13 cellular contexts compared by ENCODE assay signal in the genomic region with DNA sequence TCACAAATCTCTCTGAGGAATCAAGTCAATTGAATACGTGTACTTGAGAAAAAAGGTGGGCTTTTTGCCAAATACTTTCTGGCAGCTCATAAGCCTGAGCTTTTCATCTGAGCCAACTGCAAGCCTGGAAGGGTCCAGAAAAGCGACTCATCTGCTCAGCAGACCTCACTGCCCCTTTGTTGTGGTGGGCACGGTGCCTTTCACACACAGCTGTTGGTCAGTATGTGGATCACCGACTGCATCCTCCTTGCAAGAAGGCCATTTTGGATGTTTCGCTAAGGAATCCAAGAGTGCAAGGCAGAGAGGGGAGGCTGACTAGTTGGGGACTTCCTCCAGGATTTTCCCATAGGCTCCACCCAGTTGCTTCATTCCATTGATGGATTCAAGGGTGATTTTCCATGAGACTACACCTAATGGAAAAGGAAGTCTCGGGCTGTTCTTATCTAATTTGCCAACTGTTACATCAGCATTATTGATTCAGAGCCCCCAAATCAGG.
A peak's percentile ranks its signal among the peaks of the same experiment; 100 is the strongest.
DNase-seq lines count a peak whose midpoint lies in the region; ATAC-seq and TF ChIP-seq lines count a peak whose summit lies in the region.
"Had no signal": no experiment of that assay in that cellular context is flagged by ENCODE, and none has a peak within 500 bp of the region (broad histone marks: within the 10 kb centered on the region; RNA-seq: fewer than 3 reads in every experiment).

No MANE protein-coding gene starts in this region.

- H3K27me3 ChIP-seq in A673 (replicated peaks; ENCODE audit: insufficient read depth, low read depth, low read length, poor library complexity) (no peaks in the 10 kb centered on the region), hepatocyte (no peaks in the 10 kb centered on the region)
- H3K27me3 ChIP-seq: ascending aorta, tibial artery had no signal

- TF ChIP-seq CTCF in A673 (conservative IDR thresholded peaks at IDR 0.05; ENCODE audit: low read depth, low read length), result no peak
- TF ChIP-seq CTCF in astrocyte of the cerebellum (IDR thresholded peaks at IDR 0.05; ENCODE audit: low read depth, low read length, missing control alignments), result no peak
- no peak for TF ChIP-seq CTCF in hepatocyte (IDR thresholded peaks at IDR 0.05; ENCODE audit: poor library complexity)

- H3K9me3 ChIP-seq in A673 (ENCODE audit: low read depth, low read length, poor library complexity, severe bottlenecking) (no peaks in the 10 kb centered on the region), hepatocyte (ENCODE audit: low read depth) (no peaks in the 10 kb centered on the region)
- H3K9me3 ChIP-seq: ascending aorta, tibial artery had no signal

- intact Hi-C loops in A673 (cut with micrococcal nuclease; ENCODE audit: unreplicated experiment), result no loop called here

- in situ Hi-C loops in astrocyte of the cerebellum (cut with HindIII; ENCODE audit: low sequenced_read_pairs), result no loop called here

- H3K36me3 Mint-ChIP-seq in activated CD8-positive, alpha-beta T cell treated with anti-CD3 and anti-CD28 coated beads, Interleukin-2, amount 10 ng/mL, durations not matched to agents 7 days and 5 days (ENCODE audit: low read depth), result no peaks in the 10 kb centered on the region
- H3K36me3 Mint-ChIP-seq: CD14-positive monocyte had no signal

- WGBS in hepatocyte (ENCODE audit: low lambda C conversion rate, missing lambda C conversion rate), result 66% methylated on average over 6 of the region's 6 CpGs

- H4K20me1 ChIP-seq in hepatocyte (ENCODE audit: insufficient read depth, poor library complexity, severe bottlenecking), result no peaks in the 10 kb centered on the region

- H3K4me3 ChIP-seq in A673 (ENCODE audit: low read depth, low read length, poor library complexity, severe bottlenecking), result no peak overlapping the region
- no peak overlapping the region for H3K4me3 ChIP-seq in astrocyte of the cerebellum (ENCODE audit: low read depth, low read length)
- H3K4me3 ChIP-seq in hepatocyte, result no peak overlapping the region
- H3K4me3 ChIP-seq: ascending aorta, tibial artery had no signal

- no peak overlapping the region for H2AFZ ChIP-seq in hepatocyte

- no peaks in the 10 kb centered on the region for H3K9me3 Mint-ChIP-seq in activated CD8-positive, alpha-beta T cell treated with anti-CD3 and anti-CD28 coated beads, Interleukin-2, amount 10 ng/mL, durations not matched to agents 7 days and 5 days (ENCODE audit: insufficient read depth)

- no peak overlapping the region for H3K27ac Mint-ChIP-seq in activated CD8-positive, alpha-beta T cell treated with anti-CD3 and anti-CD28 coated beads, Interleukin-2, amount 10 ng/mL, durations not matched to agents 7 days and 5 days
- H3K27ac Mint-ChIP-seq: CD14-positive monocyte had no signal

- ATAC-seq in activated CD8-positive, alpha-beta T cell treated with anti-CD3 and anti-CD28 coated beads, Interleukin-2, amount 10 ng/mL, durations not matched to agents 7 days and 5 days, result no peak

- BruUV-seq in A673 (replicated peaks; lab: Mats Ljungman, UMichigan), result no TSS peak

- H3K4me2 ChIP-seq in hepatocyte, result no peak overlapping the region

- no peaks in the 10 kb centered on the region for H3K79me2 ChIP-seq in hepatocyte

- no peak overlapping the region for H3K4me3 Mint-ChIP-seq in activated CD8-positive, alpha-beta T cell treated with anti-CD3 and anti-CD28 coated beads, Interleukin-2, amount 10 ng/mL, durations not matched to agents 7 days and 5 days
- H3K4me3 Mint-ChIP-seq: CD14-positive monocyte, neural crest cell had no signal

- H3K27me3 Mint-ChIP-seq in activated CD8-positive, alpha-beta T cell treated with anti-CD3 and anti-CD28 coated beads, Interleukin-2, amount 10 ng/mL, durations not matched to agents 7 days and 5 days (ENCODE audit: low read depth), result peaks cover 7% of the 10 kb centered on the region

- H3K36me3 ChIP-seq in A673 (ENCODE audit: insufficient read depth, low read length, poor library complexity, severe bottlenecking) (no peaks in the 10 kb centered on the region), hepatocyte (replicated peaks; ENCODE audit: insufficient read depth, low read depth) (no peaks in the 10 kb centered on the region)
- H3K36me3 ChIP-seq: ascending aorta, tibial artery had no signal

- POLR2A ChIA-PET in A673 (lab: Charles Lee; ENCODE audit: low non-redundant PET), result no interaction called here
- POLR2A ChIA-PET in activated CD8-positive, alpha-beta T cell treated with anti-CD3 and anti-CD28 coated beads, Interleukin-2, amount 10 ng/mL, durations not matched to agents 7 days and 5 days (lab: Charles Lee), result no interaction called here

- H3K4me1 ChIP-seq in A673 (ENCODE audit: insufficient read depth, low read length, poor library complexity, severe bottlenecking), result no peaks in the 10 kb centered on the region
- peaks cover 11% of the 10 kb centered on the region for H3K4me1 ChIP-seq in hepatocyte (ENCODE audit: insufficient read depth)
- H3K4me1 ChIP-seq: ascending aorta had no signal

- H3K9me2 ChIP-seq in hepatocyte (replicated peaks; ENCODE audit: insufficient read depth), result no peaks in the 10 kb centered on the region

- CTCF ChIA-PET in A673 (lab: Charles Lee), result interaction anchor here (0.6 kb wide), 1 partner anchor 141 kb away, joined by 3 read pairs; no protein-coding TSS in a partner anchor
- CTCF ChIA-PET in activated CD8-positive, alpha-beta T cell treated with anti-CD3 and anti-CD28 coated beads, Interleukin-2, amount 10 ng/mL, durations not matched to agents 7 days and 5 days (lab: Charles Lee), result no interaction called here

- no peaks in the 10 kb centered on the region for H3K4me1 Mint-ChIP-seq in activated CD8-positive, alpha-beta T cell treated with anti-CD3 and anti-CD28 coated beads, Interleukin-2, amount 10 ng/mL, durations not matched to agents 7 days and 5 days (ENCODE audit: low read depth)
- H3K4me1 Mint-ChIP-seq: CD14-positive monocyte had no signal

- no peak overlapping the region for H3K27ac ChIP-seq in A673 (ENCODE audit: low read depth, low read length, poor library complexity, severe bottlenecking)
- H3K27ac ChIP-seq in hepatocyte, result no peak overlapping the region
- H3K27ac ChIP-seq: ascending aorta, tibial artery had no signal

- DNase-seq in A673 (ENCODE audit: low spot score) (peak; percentile 3), HT1080 (ENCODE audit: low read depth) (peak; percentile 47), astrocyte of the cerebellum (ENCODE audit: low read depth) (peak; percentile 85), hepatocyte (ENCODE audit: low spot score) (peak; percentile 35), Kasumi-1 (lab: John Stamatoyannopoulos, UW) (no peak), NOMO-1 treated with DMSO at 0.1 percent for 48 hours (lab: John Stamatoyannopoulos, UW; ENCODE audit: unreplicated experiment) (no peak)
- no peak for DNase-seq in activated CD8-positive, alpha-beta T cell treated with anti-CD3 and anti-CD28 coated beads, Interleukin-2, amount 10 ng/mL, durations not matched to agents 7 days and 5 days
- no peak for DNase-seq in activated CD4-positive, alpha-beta T cell treated with anti-CD3 and anti-CD28 coated beads, Interleukin-2, amount 50 U/mL, for 48 hours
- DNase-seq: NCI-H1694 treated with DMSO at 0.1 percent for 48 hours, tibial artery had no signal

Comparison
In these comparisons a context has a peak if more than half of its experiments do, and no peak if none do; other contexts are left out.
1. DNase-seq: peak in A673 (single experiment), HT1080 (single experiment), astrocyte of the cerebellum (single experiment) and hepatocyte (single experiment); none in activated CD8-positive, alpha-beta T cell treated with anti-CD3 and anti-CD28 coated beads, Interleukin-2, amount 10 ng/mL, durations not matched to agents 7 days and 5 days (single experiment), Kasumi-1 (0 of 2), activated CD4-positive, alpha-beta T cell treated with anti-CD3 and anti-CD28 coated beads, Interleukin-2, amount 50 U/mL, for 48 hours (0 of 2) and NOMO-1 treated with DMSO at 0.1 percent for 48 hours (single experiment).